1 cellular context compared by ENCODE assay signal in the genomic region with DNA sequence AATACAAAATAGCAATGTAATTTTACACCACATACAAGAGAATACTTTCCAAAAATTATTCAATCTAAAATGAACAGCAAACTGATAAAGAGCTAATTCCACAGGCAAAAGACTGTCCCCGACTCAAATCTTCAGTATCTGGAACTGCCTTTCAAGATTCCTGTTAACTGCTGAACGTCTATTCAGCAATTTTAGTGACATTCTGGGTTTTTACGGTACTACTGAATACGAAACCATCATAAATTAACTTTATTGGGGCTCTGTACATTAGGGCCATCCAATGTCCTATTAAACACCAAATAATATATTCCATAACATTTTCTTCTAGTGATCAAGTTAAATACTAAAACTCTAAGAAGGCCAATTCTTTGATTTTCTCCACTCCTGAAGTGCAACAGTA.
TF ChIP-seq lines count a peak whose summit lies in the region.

No MANE protein-coding gene starts in this region.

TF ChIP-seq in SK-N-SH treated with all-trans-retinoic acid at 6 μM for 48 hours, 23 proteins besides CTCF, POLR2A, EP300 and RAD21:
- TF ChIP-seq, protein P1, sequence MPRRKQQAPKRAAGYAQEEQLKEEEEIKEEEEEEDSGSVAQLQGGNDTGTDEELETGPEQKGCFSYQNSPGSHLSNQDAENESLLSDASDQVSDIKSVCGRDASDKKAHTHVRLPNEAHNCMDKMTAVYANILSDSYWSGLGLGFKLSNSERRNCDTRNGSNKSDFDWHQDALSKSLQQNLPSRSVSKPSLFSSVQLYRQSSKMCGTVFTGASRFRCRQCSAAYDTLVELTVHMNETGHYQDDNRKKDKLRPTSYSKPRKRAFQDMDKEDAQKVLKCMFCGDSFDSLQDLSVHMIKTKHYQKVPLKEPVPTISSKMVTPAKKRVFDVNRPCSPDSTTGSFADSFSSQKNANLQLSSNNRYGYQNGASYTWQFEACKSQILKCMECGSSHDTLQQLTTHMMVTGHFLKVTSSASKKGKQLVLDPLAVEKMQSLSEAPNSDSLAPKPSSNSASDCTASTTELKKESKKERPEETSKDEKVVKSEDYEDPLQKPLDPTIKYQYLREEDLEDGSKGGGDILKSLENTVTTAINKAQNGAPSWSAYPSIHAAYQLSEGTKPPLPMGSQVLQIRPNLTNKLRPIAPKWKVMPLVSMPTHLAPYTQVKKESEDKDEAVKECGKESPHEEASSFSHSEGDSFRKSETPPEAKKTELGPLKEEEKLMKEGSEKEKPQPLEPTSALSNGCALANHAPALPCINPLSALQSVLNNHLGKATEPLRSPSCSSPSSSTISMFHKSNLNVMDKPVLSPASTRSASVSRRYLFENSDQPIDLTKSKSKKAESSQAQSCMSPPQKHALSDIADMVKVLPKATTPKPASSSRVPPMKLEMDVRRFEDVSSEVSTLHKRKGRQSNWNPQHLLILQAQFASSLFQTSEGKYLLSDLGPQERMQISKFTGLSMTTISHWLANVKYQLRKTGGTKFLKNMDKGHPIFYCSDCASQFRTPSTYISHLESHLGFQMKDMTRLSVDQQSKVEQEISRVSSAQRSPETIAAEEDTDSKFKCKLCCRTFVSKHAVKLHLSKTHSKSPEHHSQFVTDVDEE (CRISPR knock-in tag; IDR thresholded peaks at IDR 0.05) = no peak
- no peak for TF ChIP-seq SNAI2 (CRISPR knock-in tag; IDR thresholded peaks at IDR 0.05)
- TF ChIP-seq ISL1 (CRISPR knock-in tag; IDR thresholded peaks at IDR 0.05) = no peak
- no peak for TF ChIP-seq RARB (CRISPR knock-in tag; IDR thresholded peaks at IDR 0.05)
- TF ChIP-seq GLIS3 (CRISPR knock-in tag; IDR thresholded peaks at IDR 0.05) = no peak
- no peak for TF ChIP-seq ESRRG (CRISPR knock-in tag; IDR thresholded peaks at IDR 0.05)
- TF ChIP-seq OSR1 (CRISPR knock-in tag; IDR thresholded peaks at IDR 0.05) = no peak
- TF ChIP-seq ZNF565 (CRISPR knock-in tag; conservative IDR thresholded peaks at IDR 0.05; ENCODE audit: low read depth) = no peak
- TF ChIP-seq ZC3H10 (CRISPR knock-in tag; IDR thresholded peaks at IDR 0.05) = no peak
TF ChIP-seq in SK-N-SH treated with all-trans-retinoic acid at 6 μM for 48 hours: peak in this region for 0.
